8 cellular contexts compared by ENCODE assay signal in the genomic region with DNA sequence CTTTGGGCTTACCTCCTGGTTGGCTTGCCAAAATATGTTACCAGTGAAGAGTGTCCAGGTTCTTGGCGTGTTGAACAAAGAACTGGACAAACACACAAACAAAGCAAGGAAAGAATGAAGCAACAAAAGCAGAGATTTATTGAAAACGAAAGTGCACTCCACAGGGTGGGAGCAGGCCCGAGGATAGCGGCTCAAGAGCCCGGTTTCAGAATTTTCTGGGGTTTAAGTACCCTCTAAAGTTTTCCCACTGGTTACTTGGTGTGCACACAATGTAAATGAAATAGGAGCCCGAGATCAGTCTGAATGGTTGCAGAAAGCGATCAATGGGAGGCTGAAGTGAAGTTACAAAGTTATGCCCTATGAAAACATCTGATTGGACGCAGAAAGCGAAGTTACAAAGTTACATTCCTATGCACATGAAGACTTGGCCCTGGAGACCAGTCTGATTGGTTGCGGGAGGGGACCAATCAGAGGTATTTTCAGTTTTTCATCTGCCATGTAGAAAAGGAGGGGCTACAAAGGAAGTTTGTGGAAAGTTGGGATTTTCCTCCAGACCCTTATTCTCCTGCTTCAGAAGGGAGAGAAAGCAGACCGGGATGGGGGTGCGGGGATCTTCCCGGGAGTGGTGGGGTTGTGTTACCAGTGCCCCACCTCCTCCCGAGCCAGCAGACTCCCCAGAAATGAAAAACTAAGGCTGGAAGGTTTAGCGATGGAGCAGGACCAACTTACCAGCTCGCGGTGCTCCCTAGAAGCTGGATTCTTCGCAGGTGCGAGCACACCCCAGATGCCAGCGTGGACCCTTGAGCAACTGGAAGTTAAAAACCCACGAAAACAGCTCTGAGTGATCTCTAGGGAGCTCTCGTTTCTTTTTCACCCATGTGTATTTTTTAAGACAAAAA. TPM values are rescaled to one million over a fixed set of nuclear protein-coding genes. Genes with fewer than 3 reads are reported as not detected.
DNase-seq lines count a peak whose midpoint lies in the region; ATAC-seq and TF ChIP-seq lines count a peak whose summit lies in the region.

SLFN12 (minus strand) TSS at position 325 of the 899 bp plus-strand sequence. CDS start 9,472 bp downstream, outside the sequence.

- H3K27ac ChIP-seq in foreskin keratinocyte (peak within 1 kb of the TSS; percentile 15), WERI-Rb-1 (no peak within 1 kb of the TSS)

- H3K4me3 ChIP-seq in GM06990 (replicated peaks; ENCODE audit: low read depth, low read length) (peak within 1 kb of the TSS; percentile 73), WERI-Rb-1 (ENCODE audit: low read depth, low read length) (no peak within 1 kb of the TSS)

- no peaks in the 10 kb centered on the region for H3K36me3 ChIP-seq in GM06990 (ENCODE audit: control insufficient read depth, insufficient read depth, low read length)
- no peaks in the 10 kb centered on the region for H3K36me3 ChIP-seq in WERI-Rb-1

- no peaks in the 10 kb centered on the region for H3K27me3 ChIP-seq in GM06990 (replicated peaks; ENCODE audit: control insufficient read depth, insufficient read depth, low read length)
- no peaks in the 10 kb centered on the region for H3K27me3 ChIP-seq in foreskin keratinocyte
- H3K27me3 ChIP-seq in WERI-Rb-1 (ENCODE audit: insufficient read depth, low read depth, severe bottlenecking): peaks cover 83% of the 10 kb centered on the region

- peak; percentile 44 for DNase-seq in GM06990 (ENCODE audit: extremely low read depth, insufficient read length)
- peak; percentile 93 for DNase-seq in HCEC 1CT
- DNase-seq in NOMO-1 treated with dmso at 0.1 percent for 144 hours (lab: John Stamatoyannopoulos, UW; ENCODE audit: unreplicated experiment): peak; percentile 55
- DNase-seq in activated effector memory CD4-positive, alpha-beta T cell treated with Interleukin-2 at 50 U/mL for 16 hours: peak; percentile 25
- peak; percentile 86 to 88 for DNase-seq in foreskin keratinocyte
- DNase-seq in omental fat pad (ENCODE audit: low spot score): no peak
- DNase-seq in NCI-H1436 treated with DMSO at 0.1 percent for 48 hours (lab: John Stamatoyannopoulos, UW): no peak
- no peak for DNase-seq in WERI-Rb-1

- no peaks in the 10 kb centered on the region for H3K9me3 ChIP-seq in WERI-Rb-1 (ENCODE audit: severe bottlenecking)

- H3K4me1 ChIP-seq in foreskin keratinocyte: peaks cover 8% of the 10 kb centered on the region

- peak; percentile 82 for ATAC-seq in foreskin keratinocyte
- peak; percentile 86 for ATAC-seq in omental fat pad (ENCODE audit: low FRiP score)

- no peak for TF ChIP-seq CTCF in GM06990 (IDR thresholded peaks at IDR 0.05; ENCODE audit: insufficient read depth, low read length, poor library complexity, severe bottlenecking)
- no peak for TF ChIP-seq CTCF in foreskin keratinocyte (conservative IDR thresholded peaks at IDR 0.05)
- no peak for TF ChIP-seq CTCF in omental fat pad (IDR thresholded peaks at IDR 0.05)
- TF ChIP-seq CTCF in WERI-Rb-1 (IDR thresholded peaks at IDR 0.05; ENCODE audit: low read depth, low read length): no peak

RNA-seq across cellular contexts. Expression of gene SLFN12, which starts in this region (rescaled TPM):
- 8.4 and 13.1 TPM in 2 replicates for total RNA-seq in foreskin keratinocyte
- 4.6 and 5.4 TPM in 2 replicates for polyA plus RNA-seq in foreskin keratinocyte
- 10 to 100 TPM in 2 of 4 donors, 1 to 10 TPM in 2; 9.0 to 24.7 (median 11.0) TPM for total RNA-seq in omental fat pad

Comparison
In these comparisons a context has a peak if more than half of its experiments do, and no peak if none do; other contexts are left out.
1. DNase-seq: peak in GM06990 (single experiment), HCEC 1CT (single experiment), NOMO-1 treated with dmso at 0.1 percent for 144 hours (single experiment), activated effector memory CD4-positive, alpha-beta T cell treated with Interleukin-2 at 50 U/mL for 16 hours (single experiment) and foreskin keratinocyte (2 of 2); none in omental fat pad (single experiment), NCI-H1436 treated with DMSO at 0.1 percent for 48 hours (single experiment) and WERI-Rb-1 (single experiment).